ENCODE assay signal across 23 cellular contexts in genomic region chr11:69205125-69205928, GRCh38. TPM values are rescaled to one million over a fixed set of nuclear protein-coding genes. Genes with fewer than 3 reads are reported as not detected.
"Had no signal": no experiment of that assay in that cellular context is flagged by ENCODE, and none has a peak within 500 bp of the region (broad histone marks: within the 10 kb centered on the region; RNA-seq: fewer than 3 reads in every experiment).

No MANE protein-coding gene starts in this region.

- H3K27ac ChIP-seq: cardiac muscle cell, foreskin keratinocyte, left ventricle myocardium inferior, right lobe of liver, thoracic aorta, upper lobe of left lung had no signal

- DNase-seq: activated B cell treated with CpG ODN at 0.5 μM for 24 hours; activated CD4-positive, alpha-beta T cell treated with anti-CD3 and anti-CD28 coated beads for 36 hours; activated CD4-positive, alpha-beta T cell treated with anti-CD3 and anti-CD28 coated beads, Interleukin-2, amount 50 U/mL, for 4 hours; activated CD8-positive, alpha-beta memory T cell treated with anti-CD3 and anti-CD28 coated beads for 24 hours; activated CD8-positive, alpha-beta memory T cell treated with anti-CD3 and anti-CD28 coated beads, Interleukin-2, amount 50 U/mL, for 4 hours; activated naive CD4-positive, alpha-beta T cell treated with anti-CD3 and anti-CD28 coated beads, Interleukin-2, amount 50 U/mL, for 16 hours; activated naive CD8-positive, alpha-beta T cell treated with anti-CD3 and anti-CD28 coated beads, Interleukin-2, amount 50 U/mL, for 24 hours; activated T-cell treated with anti-CD3 and anti-CD28 coated beads, Interleukin-2, amount 50 U/mL, for 4 hours; effector CD4-positive, alpha-beta T cell; foreskin keratinocyte; hippocampal formation; left ventricle myocardium inferior; midbrain; nucleus accumbens; small intestine; stimulated activated CD4-positive, alpha-beta T cell treated with anti-CD3 and anti-CD28 coated beads, Interleukin-2, amount 100 ng/mL, for 48 hours; stimulated activated CD8-positive, alpha-beta memory T cell treated with anti-CD3 and anti-CD28 coated beads, Interleukin-4, amount 100 ng/mL, for 48 hours; stimulated activated naive B cell treated with anti-CD40 and anti-IgM and Interleukin-4, amounts not matched to agents 10 μg/mL and 1 μg/mL and 100 μg/mL, for 72 hours; T-helper 9 cell; upper lobe of left lung had no signal

- H3K4me3 ChIP-seq: cardiac muscle cell, left ventricle myocardium inferior, right lobe of liver, thoracic aorta, upper lobe of left lung had no signal

- H3K27me3 ChIP-seq: cardiac muscle cell, foreskin keratinocyte, right lobe of liver, upper lobe of left lung had no signal

- H3K36me3 ChIP-seq: cardiac muscle cell, left ventricle myocardium inferior, right lobe of liver, thoracic aorta, upper lobe of left lung had no signal

- H3K4me1 ChIP-seq: foreskin keratinocyte, right lobe of liver had no signal

- H3K9me3 ChIP-seq: right lobe of liver, thoracic aorta, upper lobe of left lung had no signal

- ATAC-seq: activated CD4-positive, alpha-beta T cell treated with anti-CD3 and anti-CD28 coated beads for 36 hours; activated naive CD8-positive, alpha-beta T cell treated with anti-CD3 and anti-CD28 coated beads, Interleukin-2, amount 50 U/mL, for 24 hours; activated T-cell treated with anti-CD3 and anti-CD28 coated beads, Interleukin-2, amount 50 U/mL, for 4 hours; foreskin keratinocyte; stimulated activated naive B cell treated with anti-CD40 and anti-IgM and Interleukin-4, amounts not matched to agents 10 μg/mL and 1 μg/mL and 100 μg/mL, for 72 hours had no signal

RNA-seq across cellular contexts. Expression of gene SMIM38, which starts 49.6 kb away (rescaled TPM):
- total RNA-seq: foreskin keratinocyte, left ventricle myocardium inferior, right lobe of liver had no signal
- polyA plus RNA-seq: foreskin keratinocyte had no signal
